Comparison of ENCODE assay signal across 1 cellular context in genomic region chr1:35557118-35557610, GRCh38.
TF ChIP-seq lines count a peak whose summit lies in the region.

KIAA0319L (minus strand) TSS chr1:35557403; CDS start chr1:35554491, 2,912 bp downstream.

TF ChIP-seq in GM12878, 131 proteins besides CTCF, POLR2A, EP300 and RAD21 (continued from another document and continues in another):
- TF ChIP-seq MLLT1 (IDR thresholded peaks at IDR 0.05) (no peak), IRF5 (IDR thresholded peaks at IDR 0.05; ENCODE audit: borderline replicate concordance) (no peak), BMI1 (IDR thresholded peaks at IDR 0.05; ENCODE audit: borderline replicate concordance) (no peak), REST (IDR thresholded peaks at IDR 0.05; ENCODE audit: low read depth, low read length) (peak; percentile 72), BCL11A (IDR thresholded peaks at IDR 0.05; ENCODE audit: low read depth, low read length) (no peak), KDM1A (IDR thresholded peaks at IDR 0.05; ENCODE audit: borderline replicate concordance) (no peak), MXI1 (IDR thresholded peaks at IDR 0.05; ENCODE audit: low read depth, low read length) (peak; percentile 10), CUX1 (IDR thresholded peaks at IDR 0.05; ENCODE audit: insufficient replicate concordance, low read depth, low read length) (no peak), WRNIP1 (IDR thresholded peaks at IDR 0.05; ENCODE audit: borderline replicate concordance, low read depth, low read length) (no peak), SIN3A (IDR thresholded peaks at IDR 0.05; ENCODE audit: low read depth, low read length) (no peak; the same call in 1 of the 2 replicates), E4F1 (IDR thresholded peaks at IDR 0.05; ENCODE audit: borderline replicate concordance, partially characterized antibody) (no peak), CBX5 (IDR thresholded peaks at IDR 0.05; ENCODE audit: low read depth) (no peak), MEF2B (IDR thresholded peaks at IDR 0.05; ENCODE audit: partially characterized antibody, poor library complexity, severe bottlenecking) (no peak), ESRRA (IDR thresholded peaks at IDR 0.05; ENCODE audit: low read length) (no peak), SPI1 (IDR thresholded peaks at IDR 0.05; ENCODE audit: borderline replicate concordance, insufficient read depth, low read depth, low read length) (no peak), ZBTB40 (IDR thresholded peaks at IDR 0.05; ENCODE audit: borderline replicate concordance) (peak; percentile 94; the same call in 1 of the 2 replicates), CEBPZ (IDR thresholded peaks at IDR 0.05; ENCODE audit: low read depth, low read length) (no peak), ASH2L (IDR thresholded peaks at IDR 0.05; ENCODE audit: borderline replicate concordance, low read depth) (no peak), SUPT20H (IDR thresholded peaks at IDR 0.05; ENCODE audit: borderline replicate concordance, control insufficient read depth, low read depth, low read length) (no peak), USF1 (IDR thresholded peaks at IDR 0.05; ENCODE audit: borderline replicate concordance, extremely low read length, insufficient read depth, low read depth, low read length) (no peak), NBN (IDR thresholded peaks at IDR 0.05) (no peak; the same call in 1 of the 2 replicates), IRF3 (IDR thresholded peaks at IDR 0.05) (no peak), LARP7 (IDR thresholded peaks at IDR 0.05) (no peak)
